Comparison of ENCODE assay signal across 15 cellular contexts in the genomic region with DNA sequence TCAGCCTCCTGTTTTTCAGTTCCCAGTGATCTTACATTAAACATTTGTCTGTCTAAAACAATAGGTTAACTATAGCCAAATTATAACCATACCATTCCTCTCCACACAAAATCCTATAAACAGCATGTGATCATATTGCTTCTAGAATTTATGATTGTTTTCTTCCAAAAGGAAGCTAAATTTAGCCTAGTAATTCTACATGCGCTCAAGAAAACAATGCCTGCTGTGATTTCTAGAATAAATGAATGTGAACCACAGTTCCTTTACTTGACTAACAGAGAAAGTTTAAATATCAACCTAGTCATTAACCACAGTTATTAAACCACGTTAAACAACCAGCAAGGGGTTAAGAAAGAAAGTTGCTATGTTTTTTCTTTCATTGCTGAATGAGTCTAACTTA. TPM values are rescaled to one million over a fixed set of nuclear protein-coding genes. Genes with fewer than 3 reads are reported as not detected.
DNase-seq lines count a peak whose midpoint lies in the region; ATAC-seq and TF ChIP-seq lines count a peak whose summit lies in the region.
"Had no signal": no experiment of that assay in that cellular context is flagged by ENCODE, and none has a peak within 500 bp of the region (broad histone marks: within the 10 kb centered on the region; RNA-seq: fewer than 3 reads in every experiment).

No MANE protein-coding gene starts in this region.

- H3K9me3 ChIP-seq in mesenchymal stem cell (ENCODE audit: control insufficient read depth, low read length) (no peaks in the 10 kb centered on the region), skeletal muscle tissue (ENCODE audit: control insufficient read depth in 3 of 3, low read length in 3 of 3) (no peaks in the 10 kb centered on the region), breast epithelium (no peaks in the 10 kb centered on the region), GM23248 (ENCODE audit: low read depth) (no peaks in the 10 kb centered on the region)
- H3K9me3 ChIP-seq: SJCRH30 had no signal

- no peak overlapping the region for H4K91ac ChIP-seq in mesenchymal stem cell (ENCODE audit: low read length)

- H2BK12ac ChIP-seq in mesenchymal stem cell (ENCODE audit: low read length in 2 of 2), result no peak overlapping the region

- H3K79me1 ChIP-seq in mesenchymal stem cell (replicated peaks; ENCODE audit: low read length, poor library complexity, severe bottlenecking), result peaks cover 1% of the 10 kb centered on the region

- WGBS in mesenchymal stem cell, result 100% methylated on average over 1 of the region's 2 CpGs
- 78 to 86% methylated on average over 2 of the region's 2 CpGs for WGBS in GM23248 (ENCODE audit: low coverage in 1 of 2, low lambda C conversion rate in 2 of 2, missing lambda C conversion rate in 2 of 2), 2 experiments

- DNase-seq in NCI-H69 (lab: John Stamatoyannopoulos, UW), result peak; percentile 62
- DNase-seq in astrocyte of the spinal cord (ENCODE audit: low read depth, low spot score), result peak; percentile 52
- no peak for DNase-seq in mesenchymal stem cell
- no peak for DNase-seq in breast epithelium (ENCODE audit: low spot score in 2 of 2)
- no peak for DNase-seq in GM23248
- DNase-seq in HT-29 (ENCODE audit: low spot score), result no peak
- DNase-seq: ACHN; CD8-positive, alpha-beta memory T cell; NCI-H1694; NCI-H2227 treated with DMSO at 0.1 percent for 48 hours; NCI-H82; PC-9; SJCRH30 had no signal

- intact Hi-C loops in breast epithelium (cut with DNase I; ENCODE audit: low total_unique reads), result no loop called here

- in situ Hi-C loops in astrocyte of the spinal cord (cut with HindIII; ENCODE audit: low sequenced_read_pairs), result no loop called here
- in situ Hi-C loops in GM23248 (cut with MboI), result no loop called here

- H2BK120ac ChIP-seq in mesenchymal stem cell (ENCODE audit: low read depth, low read length), result no peak overlapping the region

- peaks cover 60% of the 10 kb centered on the region for H3K27me3 Mint-ChIP-seq in stimulated activated memory B cell treated with anti-CD40 and anti-IgM and Interleukin-4, amounts not matched to agents 10 μg/mL and 1 μg/mL and 100 μg/mL, for 72 hours

- peaks cover 16 to 32% of the 10 kb centered on the region in 2 experiments for H3K36me3 ChIP-seq in mesenchymal stem cell (ENCODE audit: control insufficient read depth in 1 of 2, insufficient read depth in 2 of 2, low read depth in 1 of 2, low read length in 2 of 2)
- H3K36me3 ChIP-seq in skeletal muscle tissue (ENCODE audit: control insufficient read depth in 3 of 3, insufficient read depth in 3 of 3, low read length in 3 of 3), result peaks cover 0 to 7% (median 4%) of the 10 kb centered on the region in 3 donors
- H3K36me3 ChIP-seq in breast epithelium, result no peaks in the 10 kb centered on the region
- peaks cover 26% of the 10 kb centered on the region; the same call in 1 of the 2 replicates for H3K36me3 ChIP-seq in GM23248 (ENCODE audit: low read depth)

- H3K4me3 ChIP-seq in astrocyte of the spinal cord (ENCODE audit: low read depth, low read length) (no peak overlapping the region), mesenchymal stem cell (ENCODE audit: insufficient read depth in 1 of 2, low read depth in 1 of 2, low read length in 2 of 2) (no peak overlapping the region), skeletal muscle tissue (ENCODE audit: low read length in 3 of 3) (no peak overlapping the region), breast epithelium (no peak overlapping the region), GM23248 (no peak overlapping the region)
- H3K4me3 ChIP-seq: PC-9, SJCRH30 had no signal

- no peaks in the 10 kb centered on the region for H3K9me3 Mint-ChIP-seq in stimulated activated memory B cell treated with anti-CD40 and anti-IgM and Interleukin-4, amounts not matched to agents 10 μg/mL and 1 μg/mL and 100 μg/mL, for 72 hours

- TF ChIP-seq POLR2A in breast epithelium (IDR thresholded peaks at IDR 0.05), result no peak

- peaks cover 3% of the 10 kb centered on the region for H3K4me1 Mint-ChIP-seq in stimulated activated memory B cell treated with anti-CD40 and anti-IgM and Interleukin-4, amounts not matched to agents 10 μg/mL and 1 μg/mL and 100 μg/mL, for 72 hours
- H3K4me1 Mint-ChIP-seq: CD8-positive, alpha-beta memory T cell had no signal

- ATAC-seq in stimulated activated memory B cell treated with anti-CD40 and anti-IgM and Interleukin-4, amounts not matched to agents 10 μg/mL and 1 μg/mL and 100 μg/mL, for 72 hours, result no peak

- H3K36me3 Mint-ChIP-seq in stimulated activated memory B cell treated with anti-CD40 and anti-IgM and Interleukin-4, amounts not matched to agents 10 μg/mL and 1 μg/mL and 100 μg/mL, for 72 hours, result no peaks in the 10 kb centered on the region
- H3K36me3 Mint-ChIP-seq: CD8-positive, alpha-beta memory T cell had no signal

- H3K4ac ChIP-seq in mesenchymal stem cell (ENCODE audit: low read depth in 1 of 2, low read length in 2 of 2), result no peak overlapping the region

- H2AFZ ChIP-seq in mesenchymal stem cell (ENCODE audit: low read depth, low read length), result no peak overlapping the region
- no peak overlapping the region for H2AFZ ChIP-seq in GM23248
- H2AFZ ChIP-seq: PC-9 had no signal

- H2BK5ac ChIP-seq in mesenchymal stem cell (ENCODE audit: low read depth, low read length, poor library complexity, severe bottlenecking), result no peak overlapping the region

- no peaks in the 10 kb centered on the region for H4K20me1 ChIP-seq in GM23248 (ENCODE audit: insufficient read depth)

- peak overlapping the region; percentile 42 for H3K27ac ChIP-seq in mesenchymal stem cell (ENCODE audit: low read length, poor library complexity, severe bottlenecking)
- peak overlapping the region; percentile 56 for H3K27ac ChIP-seq in skeletal muscle tissue (ENCODE audit: low read depth, low read length)
- no peak overlapping the region for H3K27ac ChIP-seq in breast epithelium
- H3K27ac ChIP-seq in GM23248, result no peak overlapping the region
- H3K27ac ChIP-seq: PC-9, SJCRH30 had no signal

- H2AK5ac ChIP-seq in mesenchymal stem cell (ENCODE audit: low read length, severe bottlenecking), result no peak overlapping the region

- H3K4me1 ChIP-seq in mesenchymal stem cell (ENCODE audit: control insufficient read depth, insufficient read depth, low read depth, low read length), result peaks cover 10% of the 10 kb centered on the region
- peaks cover 20 to 44% (median 27%) of the 10 kb centered on the region in 3 donors for H3K4me1 ChIP-seq in skeletal muscle tissue (ENCODE audit: control insufficient read depth in 3 of 3, insufficient read depth in 3 of 3, low read length in 3 of 3)
- no peaks in the 10 kb centered on the region for H3K4me1 ChIP-seq in breast epithelium
- H3K4me1 ChIP-seq in GM23248 (ENCODE audit: insufficient read depth), result peaks cover 15% of the 10 kb centered on the region
- H3K4me1 ChIP-seq: SJCRH30 had no signal

- H3F3A ChIP-seq in GM23248 (ENCODE audit: insufficient read depth), result peaks cover 20% of the 10 kb centered on the region

- H3K9me2 ChIP-seq in GM23248 (ENCODE audit: insufficient read depth), result no peaks in the 10 kb centered on the region

- no peak overlapping the region for H3K18ac ChIP-seq in mesenchymal stem cell (ENCODE audit: low read depth in 1 of 2, low read length in 2 of 2)

- no peak overlapping the region for H3K4me3 Mint-ChIP-seq in stimulated activated memory B cell treated with anti-CD40 and anti-IgM and Interleukin-4, amounts not matched to agents 10 μg/mL and 1 μg/mL and 100 μg/mL, for 72 hours
- H3K4me3 Mint-ChIP-seq: CD8-positive, alpha-beta memory T cell had no signal

- no peak overlapping the region for H3K14ac ChIP-seq in mesenchymal stem cell (ENCODE audit: low read length in 2 of 2)

- no peak for TF ChIP-seq CTCF in astrocyte of the spinal cord (IDR thresholded peaks at IDR 0.05; ENCODE audit: low read depth, low read length)
- TF ChIP-seq CTCF in breast epithelium (IDR thresholded peaks at IDR 0.05), result no peak

- no peak overlapping the region for H3K27ac Mint-ChIP-seq in stimulated activated memory B cell treated with anti-CD40 and anti-IgM and Interleukin-4, amounts not matched to agents 10 μg/mL and 1 μg/mL and 100 μg/mL, for 72 hours
- H3K27ac Mint-ChIP-seq: CD8-positive, alpha-beta memory T cell had no signal

- H3K4me2 ChIP-seq in mesenchymal stem cell (ENCODE audit: low read length, poor library complexity, severe bottlenecking), result no peak overlapping the region
- no peak overlapping the region for H3K4me2 ChIP-seq in GM23248 (ENCODE audit: unreplicated experiment)
- H3K4me2 ChIP-seq: PC-9 had no signal

- H3K23ac ChIP-seq in mesenchymal stem cell (ENCODE audit: low read length in 2 of 2), result no peak overlapping the region

- peaks cover 63% of the 10 kb centered on the region for H3K79me2 ChIP-seq in GM23248 (ENCODE audit: insufficient read depth)

- no peak overlapping the region for H4K8ac ChIP-seq in mesenchymal stem cell (ENCODE audit: low read length)

- H3K9ac ChIP-seq in mesenchymal stem cell (ENCODE audit: low read length), result no peak overlapping the region
- H3K9ac ChIP-seq in skeletal muscle tissue (ENCODE audit: low read depth in 1 of 3, low read length in 3 of 3), result no peak overlapping the region
- no peak overlapping the region for H3K9ac ChIP-seq in GM23248

- no peaks in the 10 kb centered on the region for H3K27me3 ChIP-seq in mesenchymal stem cell (ENCODE audit: control insufficient read depth in 1 of 2, insufficient read depth in 1 of 2, low read length in 2 of 2)
- no peaks in the 10 kb centered on the region for H3K27me3 ChIP-seq in skeletal muscle tissue (ENCODE audit: control insufficient read depth in 3 of 3, insufficient read depth in 3 of 3, low read length in 3 of 3)
- no peaks in the 10 kb centered on the region for H3K27me3 ChIP-seq in breast epithelium
- no peaks in the 10 kb centered on the region for H3K27me3 ChIP-seq in GM23248 (replicated peaks; ENCODE audit: insufficient read depth)
- H3K27me3 ChIP-seq: SJCRH30 had no signal

- H2BK15ac ChIP-seq in mesenchymal stem cell (ENCODE audit: low read depth, poor library complexity, severe bottlenecking), result no peak overlapping the region

RNA-seq across cellular contexts. Expression of a gene that starts 26.4 kb away (rescaled TPM):
- 0.19 TPM for polyA plus RNA-seq in mesenchymal stem cell (2013, experiment 1 of 2)
- polyA plus RNA-seq in mesenchymal stem cell (2013, experiment 2 of 2), result 0.38 TPM
- total RNA-seq in skeletal muscle tissue (26.1 TPM), breast epithelium (10 to 100 TPM; 25.8 to 85.6 (median 40.6) TPM)
- 62.3 and 68.8 TPM in 2 replicates for total RNA-seq in GM23248 (2014; rRNA removed; shearing (Covaris generic))
- polyA plus RNA-seq in GM23248 (2016; fragmentation: Nextera tagmentation; extraction: Ambion mirVana), result 25.3 and 27.6 TPM in 2 replicates
- total RNA-seq in HT-29 (2014; rRNA removed; shearing (Covaris generic)), result 123 and 128 TPM in 2 replicates
- polyA plus RNA-seq: CD8-positive, alpha-beta memory T cell had no signal

Comparison
In these comparisons a context has a peak if more than half of its experiments do, and no peak if none do; other contexts are left out.
1. DNase-seq: peak in NCI-H69 (single experiment) and astrocyte of the spinal cord (single experiment); none in mesenchymal stem cell (single experiment), breast epithelium (0 of 2), GM23248 (single experiment) and HT-29 (single experiment).
2. H3K27ac ChIP-seq: peak in mesenchymal stem cell (single experiment) and skeletal muscle tissue (single experiment); none in breast epithelium (0 of 2) and GM23248 (single experiment).